Comparison of ENCODE assay signal across 8 cellular contexts in the genomic region with DNA sequence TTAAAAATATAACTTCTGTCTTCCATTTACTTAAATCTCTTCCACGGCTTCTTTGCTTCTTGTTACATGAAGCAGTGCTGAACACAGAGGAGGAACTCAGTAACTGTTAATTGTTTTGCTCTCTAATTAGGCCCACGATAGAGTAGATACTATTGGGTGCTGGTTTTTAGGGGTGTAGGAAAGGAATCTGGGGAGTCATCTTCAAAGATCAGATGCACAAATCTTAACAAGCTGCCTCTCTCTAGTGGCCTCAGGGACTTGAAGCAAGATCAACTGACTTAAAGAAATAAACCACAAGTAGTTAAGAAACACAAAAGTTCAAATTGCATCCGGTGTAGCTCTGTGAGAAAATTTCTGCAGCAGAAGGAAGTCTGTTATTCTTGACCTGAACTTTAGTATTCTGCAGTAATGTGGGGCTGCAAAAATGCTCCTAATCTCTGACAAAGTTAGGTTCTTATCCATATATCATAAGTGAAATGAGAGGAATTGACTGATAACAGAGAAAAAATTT. TPM values are rescaled to one million over a fixed set of nuclear protein-coding genes. Genes with fewer than 3 reads are reported as not detected.
DNase-seq lines count a peak whose midpoint lies in the region; ATAC-seq, FAIRE-seq and TF ChIP-seq lines count a peak whose summit lies in the region.

No MANE protein-coding gene starts in this region.

- H3K36me3 ChIP-seq in liver (ENCODE audit: control insufficient read depth in 4 of 4, insufficient read depth in 3 of 4, low read depth in 1 of 4, low read length in 3 of 4) (no peaks in the 10 kb centered on the region), HepG2 (replicated peaks in 1 of 2; ENCODE audit: control insufficient read depth in 1 of 2, insufficient read depth in 2 of 2, low read length in 2 of 2) (no peaks in the 10 kb centered on the region), osteoblast (ENCODE audit: insufficient read depth, low read length) (no peaks in the 10 kb centered on the region), testis (ENCODE audit: low read depth, missing control alignments) (no peaks in the 10 kb centered on the region)

- H4K20me1 ChIP-seq in HepG2 (ENCODE audit: insufficient read depth, low read length), result no peaks in the 10 kb centered on the region
- no peaks in the 10 kb centered on the region for H4K20me1 ChIP-seq in osteoblast (ENCODE audit: insufficient read depth, low read length)

- TF ChIP-seq POLR2A in HepG2 (IDR thresholded peaks at IDR 0.05; ENCODE audit: insufficient read depth in 1 of 2, low read depth in 2 of 2, low read length in 2 of 2) (no peak), testis (IDR thresholded peaks at IDR 0.05) (no peak)

- H3K27ac Mint-ChIP-seq in activated T-helper 2 cell treated with anti-CD3 and anti-CD28 coated beads, Interferon-gamma antibody, Interleukin-2, Interleukin-4, amounts not matched to agents 10 μg/mL and 5 μg/mL and 100 μg/mL, durations not matched to agents 14 hours and 24 hours and 36 hours, result peak overlapping the region; percentile 99

- H2AFZ ChIP-seq in HepG2 (ENCODE audit: low read length) (no peak overlapping the region), osteoblast (ENCODE audit: low read length) (peak overlapping the region; percentile 38)

- H3K9ac ChIP-seq in liver (ENCODE audit: low read depth in 1 of 2, low read length in 2 of 2) (no peak overlapping the region), HepG2 (ENCODE audit: insufficient read depth, low read depth, low read length) (no peak overlapping the region)

- BruUV-seq in HepG2 (replicated peaks; lab: Mats Ljungman, UMichigan), result no TSS peak

- H3K4me1 Mint-ChIP-seq in activated T-helper 2 cell treated with anti-CD3 and anti-CD28 coated beads, Interferon-gamma antibody, Interleukin-2, Interleukin-4, amounts not matched to agents 10 μg/mL and 5 μg/mL and 100 μg/mL, durations not matched to agents 14 hours and 24 hours and 36 hours (ENCODE audit: low read depth), result peaks cover 67% of the 10 kb centered on the region

- intact Hi-C loops in HepG2 (cut with micrococcal nuclease; ENCODE audit: unreplicated experiment), result no loop called here
- intact Hi-C loops in activated T-helper 2 cell treated with anti-CD3 and anti-CD28 coated beads, Interferon-gamma antibody, Interleukin-2, Interleukin-4, amounts not matched to agents 10 μg/mL and 5 μg/mL and 100 μg/mL, durations not matched to agents 14 hours and 24 hours and 36 hours (cut with micrococcal nuclease), result loop anchor here (2.0 kb wide), 2 partner anchors 36 to 110 kb away; no protein-coding TSS in a partner anchor
- intact Hi-C loops in testis (cut with DNase I; ENCODE audit: low total_unique reads), result no loop called here

- H3K27ac ChIP-seq in liver (ENCODE audit: low read depth in 1 of 2, low read length in 2 of 2), result peak overlapping the region; percentile 32 to 35
- H3K27ac ChIP-seq in HepG2 (ENCODE audit: extremely low read length, insufficient read depth, low read length), result no peak overlapping the region
- H3K27ac ChIP-seq in osteoblast (ENCODE audit: low read depth, low read length), result peak overlapping the region; percentile 58
- no peak overlapping the region for H3K27ac ChIP-seq in testis

- in situ Hi-C loops in HepG2 (cut with HindIII; ENCODE audit: extremely low pct_ligation_motif_present, low pct_unique_long_range_greater_than_20kb), result no loop called here

- ATAC-seq in HepG2, result no peak
- ATAC-seq in HG03432 (IDR thresholded peaks at IDR 0.05; ENCODE audit: unreplicated experiment), result peak; percentile 83

- H3K4me3 Mint-ChIP-seq in activated T-helper 2 cell treated with anti-CD3 and anti-CD28 coated beads, Interferon-gamma antibody, Interleukin-2, Interleukin-4, amounts not matched to agents 10 μg/mL and 5 μg/mL and 100 μg/mL, durations not matched to agents 14 hours and 24 hours and 36 hours (ENCODE audit: low read depth), result peak overlapping the region; percentile 63

- POLR2A ChIA-PET in HepG2 (lab: Yijun Ruan, JAX), result no interaction called here

- no peak for TF ChIP-seq RAD21 in liver (IDR thresholded peaks at IDR 0.05)
- TF ChIP-seq RAD21 in HepG2 (CRISPR knock-in tag; IDR thresholded peaks at IDR 0.05), result no peak

- H3K4me3 ChIP-seq in liver (ENCODE audit: low read depth in 1 of 3, low read length in 3 of 3) (no peak overlapping the region), HepG2 (replicated peaks in 1 of 3; ENCODE audit: insufficient read depth in 1 of 3, low read depth in 2 of 3, low read length in 3 of 3) (no peak overlapping the region), osteoblast (ENCODE audit: insufficient read depth, low read length) (no peak overlapping the region), testis (no peak overlapping the region)

- DNase-seq in HepG2 (ENCODE audit: low spot score), result no peak
- no peak for DNase-seq in activated T-helper 2 cell treated with anti-CD3 and anti-CD28 coated beads, Interferon-gamma antibody, Interleukin-2, Interleukin-4, amounts not matched to agents 10 μg/mL and 5 μg/mL and 100 μg/mL, durations not matched to agents 14 hours and 24 hours and 36 hours (ENCODE audit: low spot score)
- peak; percentile 71 for DNase-seq in osteoblast (ENCODE audit: insufficient read length, low spot score, missing footprints)
- DNase-seq in dermis blood vessel endothelial cell, result no peak
- no peak for DNase-seq in NCI-H146 (lab: John Stamatoyannopoulos, UW)
- no peak for DNase-seq in testis

- H3K9me3 Mint-ChIP-seq in activated T-helper 2 cell treated with anti-CD3 and anti-CD28 coated beads, Interferon-gamma antibody, Interleukin-2, Interleukin-4, amounts not matched to agents 10 μg/mL and 5 μg/mL and 100 μg/mL, durations not matched to agents 14 hours and 24 hours and 36 hours, result peaks cover 21% of the 10 kb centered on the region

- TF ChIP-seq EP300 in HepG2 (IDR thresholded peaks at IDR 0.05; ENCODE audit: low read depth in 2 of 2, low read length in 2 of 2), result no peak
- no peak for TF ChIP-seq EP300 in HepG2 (CRISPR knock-in tag; IDR thresholded peaks at IDR 0.05; ENCODE audit: borderline replicate concordance)

- no peaks in the 10 kb centered on the region for H3K27me3 ChIP-seq in liver (ENCODE audit: control insufficient read depth in 4 of 4, insufficient read depth in 4 of 4, low read length in 3 of 4)
- H3K27me3 ChIP-seq in HepG2 (ENCODE audit: control insufficient read depth in 1 of 2, insufficient read depth in 2 of 2, low read length in 2 of 2), result peaks cover 0 to 2% of the 10 kb centered on the region in 2 experiments; a peak in 1 of 5 replicates
- H3K27me3 ChIP-seq in osteoblast (ENCODE audit: insufficient read depth, low read length), result no peaks in the 10 kb centered on the region
- H3K27me3 ChIP-seq in testis, result no peaks in the 10 kb centered on the region

- 69% methylated on average over 3 of the region's 3 CpGs for WGBS in liver
- WGBS in HepG2 (ENCODE audit: low lambda C conversion rate), result 16% methylated on average over 3 of the region's 3 CpGs
- 32 to 37% methylated on average over 3 of the region's 3 CpGs for WGBS in testis, 2 donors

- H3K9me3 ChIP-seq in liver (ENCODE audit: control insufficient read depth in 4 of 4, low read length in 3 of 4), result no peaks in the 10 kb centered on the region
- no peaks in the 10 kb centered on the region for H3K9me3 ChIP-seq in HepG2 (ENCODE audit: low read length)
- H3K9me3 ChIP-seq in osteoblast (ENCODE audit: low read depth, low read length), result no peaks in the 10 kb centered on the region
- H3K9me3 ChIP-seq in testis, result no peaks in the 10 kb centered on the region

- peaks cover 26% of the 10 kb centered on the region for H3K36me3 Mint-ChIP-seq in activated T-helper 2 cell treated with anti-CD3 and anti-CD28 coated beads, Interferon-gamma antibody, Interleukin-2, Interleukin-4, amounts not matched to agents 10 μg/mL and 5 μg/mL and 100 μg/mL, durations not matched to agents 14 hours and 24 hours and 36 hours (ENCODE audit: low read depth)

- H3K4me1 ChIP-seq in liver (ENCODE audit: control insufficient read depth in 4 of 4, insufficient read depth in 4 of 4, low read length in 3 of 4) (no peaks in the 10 kb centered on the region), HepG2 (ENCODE audit: insufficient read depth, low read length) (no peaks in the 10 kb centered on the region), osteoblast (ENCODE audit: insufficient read depth, low read length) (peaks cover 36% of the 10 kb centered on the region), testis (no peaks in the 10 kb centered on the region)

- H3K4me2 ChIP-seq in HepG2 (ENCODE audit: low read depth, low read length), result no peak overlapping the region
- peak overlapping the region; percentile 47 for H3K4me2 ChIP-seq in osteoblast (ENCODE audit: insufficient read depth, low read length)

- H3K27me3 Mint-ChIP-seq in activated T-helper 2 cell treated with anti-CD3 and anti-CD28 coated beads, Interferon-gamma antibody, Interleukin-2, Interleukin-4, amounts not matched to agents 10 μg/mL and 5 μg/mL and 100 μg/mL, durations not matched to agents 14 hours and 24 hours and 36 hours (ENCODE audit: low read depth), result no peaks in the 10 kb centered on the region

- FAIRE-seq in HepG2 (lab: Jason Lieb, UNC), result no peak

- TF ChIP-seq CTCF in liver (IDR thresholded peaks at IDR 0.05; ENCODE audit: low read depth, low read length, missing input control), result no peak
- TF ChIP-seq CTCF in HepG2 (CRISPR knock-in tag; IDR thresholded peaks at IDR 0.05), result no peak
- no peak for TF ChIP-seq CTCF in osteoblast (IDR thresholded peaks at IDR 0.05; ENCODE audit: extremely low read depth, low read depth, low read length)
- no peak for TF ChIP-seq CTCF in testis (IDR thresholded peaks at IDR 0.05)

- no peaks in the 10 kb centered on the region for H3K79me2 ChIP-seq in HepG2 (ENCODE audit: insufficient read depth, low read length)
- no peaks in the 10 kb centered on the region for H3K79me2 ChIP-seq in osteoblast (ENCODE audit: insufficient read depth, low read length)

- CTCF ChIA-PET in HepG2 (lab: Yijun Ruan, JAX; ENCODE audit: low intra/inter-chr PET ratio, low total read pairs), result no interaction called here

RNA-seq across cellular contexts. Expression of a gene that starts 51.6 kb away (rescaled TPM):
- 10 to 100 TPM in 1 of 2 donors, 1 to 10 TPM in 1; 1.2 to 48.7 TPM for total RNA-seq in liver
- polyA plus RNA-seq in liver, result under 1 TPM; 0.11 to 0.69 TPM
- not detected in 2 replicates for total RNA-seq in HepG2 (2016; rRNA removed; fragmentation: Illumina TruSeq; extraction: Trizol)
- total RNA-seq in HepG2 (2016; cell fraction: cytosol; rRNA removed; fragmentation: Illumina TruSeq; extraction: Trizol; ENCODE audit: low read depth), result not detected in 2 replicates
- total RNA-seq in HepG2 (2016; cell fraction: insoluble cytoplasmic fraction; rRNA removed; fragmentation: Illumina TruSeq; extraction: Trizol), result not detected in 2 replicates
- not detected in 2 replicates for total RNA-seq in HepG2 (2016; cell fraction: membrane; rRNA removed; fragmentation: Illumina TruSeq; extraction: Trizol)
- not detected in 2 replicates for total RNA-seq in HepG2 (2016; cell fraction: nucleus; rRNA removed; fragmentation: Illumina TruSeq; extraction: Trizol)
- polyA plus RNA-seq in HepG2 (2011; rRNA removed), result not detected in 2 replicates
- not detected in 2 replicates for polyA plus RNA-seq in HepG2 (2011; cell fraction: cytosol; rRNA removed)
- not detected in 2 replicates for polyA plus RNA-seq in HepG2 (2011; cell fraction: nucleus; rRNA removed)
- not detected in 2 replicates for polyA plus RNA-seq in HepG2 (2012)
- not detected in 2 replicates for polyA plus RNA-seq in HepG2 (2016; cell fraction: cytosol; fragmentation: Illumina TruSeq; extraction: Trizol; ENCODE audit: low read depth)
- polyA plus RNA-seq in HepG2 (2016; cell fraction: insoluble cytoplasmic fraction; fragmentation: Illumina TruSeq; extraction: Trizol; ENCODE audit: low read depth), result not detected in 2 replicates
- not detected in 2 replicates for polyA plus RNA-seq in HepG2 (2016; cell fraction: membrane; fragmentation: Illumina TruSeq; extraction: Trizol; ENCODE audit: low read depth)
- polyA plus RNA-seq in HepG2 (2016; cell fraction: nucleus; fragmentation: Illumina TruSeq; extraction: Trizol; ENCODE audit: insufficient read depth, low read depth), result not detected in 2 replicates
- 0.05 TPM in 1 of 2 replicates, not detected in the other for polyA minus RNA-seq in HepG2 (2011; rRNA and poly(A)+ RNA removed; ENCODE audit: low replicate concordance)
- not detected in 2 replicates for polyA minus RNA-seq in HepG2 (2011; cell fraction: cytosol; rRNA and poly(A)+ RNA removed)
- not detected in 2 replicates for polyA minus RNA-seq in HepG2 (2011; cell fraction: nucleus; rRNA and poly(A)+ RNA removed)
- 7.4 and 7.7 TPM in 2 replicates for total RNA-seq in activated T-helper 2 cell treated with anti-CD3 and anti-CD28 coated beads, Interferon-gamma antibody, Interleukin-2, Interleukin-4, amounts not matched to agents 10 μg/mL and 5 μg/mL and 100 μg/mL, durations not matched to agents 14 hours and 24 hours and 36 hours
- 13.8 and 16.5 TPM in 2 replicates for total RNA-seq in osteoblast
- 2.7 and 7.8 TPM in 2 replicates for total RNA-seq in dermis blood vessel endothelial cell
- total RNA-seq in testis, result 1 to 10 TPM; 6.8 to 7.5 TPM
- polyA plus RNA-seq in testis (ENCODE audit: insufficient read depth, low read depth, low replicate concordance), result 3.7 TPM

Comparison
In these comparisons a context has a peak if more than half of its experiments do, and no peak if none do; other contexts are left out.
1. H3K27ac ChIP-seq: peak in liver (2 of 2) and osteoblast (single experiment); none in HepG2 (single experiment) and testis (0 of 2).